Comparison of ENCODE assay signal across 9 cellular contexts in the genomic region with DNA sequence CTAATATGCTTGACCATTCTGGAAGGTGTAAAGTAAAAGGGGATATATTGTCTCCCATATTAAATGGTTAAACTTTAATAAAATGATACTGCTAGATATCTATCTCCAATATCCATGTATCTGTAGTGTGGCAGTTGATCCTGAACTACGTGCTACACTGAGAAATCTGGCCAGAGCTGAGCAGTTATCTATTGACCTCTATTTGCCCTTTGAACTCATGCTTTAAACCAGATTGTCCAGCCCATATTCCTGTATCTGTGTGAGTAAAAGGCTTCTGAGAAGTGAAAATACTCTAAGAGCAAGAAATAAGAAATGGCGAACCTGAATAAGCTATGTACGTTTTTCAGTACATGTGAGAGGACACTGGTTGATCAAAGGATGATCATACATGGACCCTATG. TPM values are rescaled to one million over a fixed set of nuclear protein-coding genes. Genes with fewer than 3 reads are reported as not detected.
"Had no signal": no experiment of that assay in that cellular context is flagged by ENCODE, and none has a peak within 500 bp of the region (broad histone marks: within the 10 kb centered on the region; RNA-seq: fewer than 3 reads in every experiment).

No MANE protein-coding gene starts in this region.

- H3K4me3 ChIP-seq: GM23338, K562 had no signal

- H2AFZ ChIP-seq: GM23338 had no signal

- ATAC-seq: GM23338, K562 had no signal

- DNase-seq: H9, HCEC 1CT, IMR-90, KG1 had no signal

- FAIRE-seq: H1, H54, K562 had no signal

- H3K4me2 ChIP-seq: GM23338 had no signal

RNA-seq across cellular contexts. Expression of a gene that starts 39.0 kb away (rescaled TPM):
- total RNA-seq: GM23338, H1, H9, HT-29, IMR-90, K562 had no signal
- polyA plus RNA-seq: GM23338, H1, IMR-90 had no signal
